In the genomic region with DNA sequence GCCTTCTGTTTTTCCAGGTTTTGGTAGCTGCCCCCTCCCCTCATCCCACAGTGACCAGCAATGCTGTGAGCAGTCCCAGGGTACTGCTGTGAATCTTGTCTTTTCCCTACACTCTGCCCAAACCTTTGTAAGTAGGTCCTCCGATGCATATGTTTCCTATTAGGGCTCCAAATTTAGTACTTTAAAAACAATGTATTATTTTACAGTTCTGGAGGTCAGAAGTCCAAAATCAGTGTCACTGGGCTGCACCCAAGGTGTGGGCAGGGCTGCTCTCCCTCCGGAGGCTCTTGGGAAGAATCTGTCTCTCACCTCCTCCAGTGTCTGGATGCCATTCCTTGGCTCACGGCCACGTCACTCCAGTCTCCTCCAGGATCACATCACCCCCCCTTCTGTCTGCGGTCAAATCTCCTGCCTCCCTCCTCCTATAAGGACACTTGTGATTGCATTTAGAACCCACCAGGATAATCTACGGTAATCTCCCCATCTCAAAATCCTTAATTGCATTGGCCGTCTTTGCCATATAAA, we compare ENCODE assay signal across 18 cellular contexts.
"Had no signal": no experiment of that assay in that cellular context is flagged by ENCODE, and none has a peak within 500 bp of the region (broad histone marks: within the 10 kb centered on the region; RNA-seq: fewer than 3 reads in every experiment).

No MANE protein-coding gene starts in this region.

- H2AFZ ChIP-seq: neural progenitor cell had no signal

- H3K4me1 ChIP-seq: psoas muscle had no signal

- H3K36me3 ChIP-seq: neural progenitor cell, transverse colon, WERI-Rb-1 had no signal

- H3K4me2 ChIP-seq: neural progenitor cell had no signal

- H3K9ac ChIP-seq: neural progenitor cell had no signal

- H3K36me3 Mint-ChIP-seq: activated naive CD4-positive, alpha-beta T cell treated with anti-CD3 and anti-CD28 coated beads, Interleukin-2, amount 50 U/mL, for 24 hours; naive B cell; neural progenitor cell had no signal

- DNase-seq: activated CD4-positive, alpha-beta T cell treated with anti-CD3 and anti-CD28 coated beads for 1 hour; activated CD8-positive, alpha-beta memory T cell treated with anti-CD3 and anti-CD28 coated beads for 24 hours; activated CD8-positive, alpha-beta memory T cell treated with anti-CD3 and anti-CD28 coated beads, Interleukin-2, amount 50 U/mL, for 48 hours; activated gamma-delta T cell; activated T-cell treated with anti-CD3 and anti-CD28 coated beads, Interleukin-2, amount 50 U/mL, for 72 hours; cerebellar nuclear complex; cortex of kidney; foreskin melanocyte; kidney; mucosa of descending colon; naive B cell; psoas muscle; right cardiac atrium; transverse colon; WERI-Rb-1 had no signal

- H3K9me3 ChIP-seq: mucosa of descending colon, psoas muscle, transverse colon had no signal

- H3K27ac ChIP-seq: neural progenitor cell, psoas muscle, transverse colon, WERI-Rb-1 had no signal

- H3K4me1 Mint-ChIP-seq: activated naive CD4-positive, alpha-beta T cell treated with anti-CD3 and anti-CD28 coated beads, Interleukin-2, amount 50 U/mL, for 24 hours had no signal

- H3K9me3 Mint-ChIP-seq: activated naive CD4-positive, alpha-beta T cell treated with anti-CD3 and anti-CD28 coated beads, Interleukin-2, amount 50 U/mL, for 24 hours; activated T-cell treated with anti-CD3 and anti-CD28 coated beads, Interleukin-2, amount 50 U/mL, for 72 hours; stimulated activated naive CD8-positive, alpha-beta T cell treated with anti-CD3 and anti-CD28 coated beads, Interleukin-15, Interleukin-2, amounts not matched to agents 100 ng/mL and 50 ng/mL, for 24 hours had no signal

- H3K27ac Mint-ChIP-seq: activated naive CD4-positive, alpha-beta T cell treated with anti-CD3 and anti-CD28 coated beads, Interleukin-2, amount 50 U/mL, for 24 hours; activated T-cell treated with anti-CD3 and anti-CD28 coated beads, Interleukin-2, amount 50 U/mL, for 72 hours; naive B cell; neural progenitor cell; stimulated activated naive CD8-positive, alpha-beta T cell treated with anti-CD3 and anti-CD28 coated beads, Interleukin-15, Interleukin-2, amounts not matched to agents 100 ng/mL and 50 ng/mL, for 24 hours had no signal

- H3K27me3 ChIP-seq: neural progenitor cell, transverse colon had no signal

- H3K4me3 Mint-ChIP-seq: activated naive CD4-positive, alpha-beta T cell treated with anti-CD3 and anti-CD28 coated beads, Interleukin-2, amount 50 U/mL, for 24 hours; activated T-cell treated with anti-CD3 and anti-CD28 coated beads, Interleukin-2, amount 50 U/mL, for 72 hours; naive B cell; neural progenitor cell; stimulated activated naive CD8-positive, alpha-beta T cell treated with anti-CD3 and anti-CD28 coated beads, Interleukin-15, Interleukin-2, amounts not matched to agents 100 ng/mL and 50 ng/mL, for 24 hours had no signal

- H3K4me3 ChIP-seq: mucosa of descending colon, neural progenitor cell, psoas muscle, transverse colon had no signal
